8 cellular contexts compared by ENCODE assay signal in genomic region chr2:225270861-225271260, GRCh38.
DNase-seq lines count a peak whose midpoint lies in the region; ATAC-seq lines count a peak whose summit lies in the region.

No MANE protein-coding gene starts in this region.

- H3K4me3 ChIP-seq in skeletal muscle cell (ENCODE audit: low read depth, low read length), result no peak overlapping the region

- DNase-seq in activated CD8-positive, alpha-beta memory T cell treated with anti-CD3 and anti-CD28 coated beads, Interleukin-2, amount 50 U/mL, for 4 hours, result peak; percentile 18
- no peak for DNase-seq in activated CD8-positive, alpha-beta memory T cell treated with anti-CD3 and anti-CD28 coated beads, Interleukin-2, amount 50 U/mL, for 48 hours
- DNase-seq in NCI-H82 (lab: John Stamatoyannopoulos, UW) (peak; percentile 83), cerebellar cortex (ENCODE audit: low spot score) (peak; percentile 5), skeletal muscle cell (ENCODE audit: low read depth) (peak; percentile 53), T1000 (lab: John Stamatoyannopoulos, UW) (no peak)

- peak; percentile 100 for ATAC-seq in GM21447 (IDR thresholded peaks at IDR 0.05; ENCODE audit: unreplicated experiment)
- ATAC-seq in HG03469 (IDR thresholded peaks at IDR 0.05; ENCODE audit: unreplicated experiment), result peak; percentile 100

Comparison
In these comparisons a context has a peak if more than half of its experiments do, and no peak if none do; other contexts are left out.
1. DNase-seq: peak in activated CD8-positive, alpha-beta memory T cell treated with anti-CD3 and anti-CD28 coated beads, Interleukin-2, amount 50 U/mL, for 4 hours (single experiment), NCI-H82 (single experiment), cerebellar cortex (single experiment) and skeletal muscle cell (single experiment); none in activated CD8-positive, alpha-beta memory T cell treated with anti-CD3 and anti-CD28 coated beads, Interleukin-2, amount 50 U/mL, for 48 hours (single experiment) and T1000 (single experiment).